Comparison of ENCODE assay signal across 20 cellular contexts in genomic region chr15:85464471-85464870, GRCh38.
DNase-seq lines count a peak whose midpoint lies in the region; ATAC-seq and TF ChIP-seq lines count a peak whose summit lies in the region.
"Had no signal": no experiment of that assay in that cellular context is flagged by ENCODE, and none has a peak within 500 bp of the region (broad histone marks: within the 10 kb centered on the region; RNA-seq: fewer than 3 reads in every experiment).

No MANE protein-coding gene starts in this region.

- H3K4me3 ChIP-seq in endodermal cell (ENCODE audit: low read length), result no peak overlapping the region
- H3K4me3 ChIP-seq: BLaER1 had no signal

- no peak for TF ChIP-seq CTCF in endodermal cell (conservative IDR thresholded peaks at IDR 0.05)

- ATAC-seq in activated naive CD8-positive, alpha-beta T cell treated with anti-CD3 and anti-CD28 coated beads, Interleukin-2, amount 50 U/mL, for 24 hours, result no peak
- ATAC-seq in memory B cell (ENCODE audit: low read depth) (no peak), left colon (no peak)
- ATAC-seq in stimulated activated naive B cell treated with anti-CD40 and anti-IgM and Interleukin-4, amounts not matched to agents 10 μg/mL and 1 μg/mL and 100 μg/mL, for 72 hours (replicated peaks), result no peak
- ATAC-seq: CD8-positive, alpha-beta T cell had no signal

- peaks cover 3% of the 10 kb centered on the region for H3K36me3 Mint-ChIP-seq in activated naive CD8-positive, alpha-beta T cell
- peaks cover 9% of the 10 kb centered on the region for H3K36me3 Mint-ChIP-seq in activated naive CD8-positive, alpha-beta T cell treated with anti-CD3 and anti-CD28 coated beads, Interleukin-2, amount 50 U/mL, for 24 hours (ENCODE audit: low read depth)
- H3K36me3 Mint-ChIP-seq in endodermal cell (ENCODE audit: low read depth) (peaks cover 11% of the 10 kb centered on the region), memory B cell (peaks cover 9% of the 10 kb centered on the region)
- peaks cover 0 to 15% of the 10 kb centered on the region in 2 donors for H3K36me3 Mint-ChIP-seq in stimulated activated naive B cell treated with anti-CD40 and anti-IgM and Interleukin-4, amounts not matched to agents 10 μg/mL and 1 μg/mL and 100 μg/mL, for 72 hours

- peaks cover 12% of the 10 kb centered on the region for H3K36me3 ChIP-seq in endodermal cell (ENCODE audit: control insufficient read depth, insufficient read depth, low read length)

- H3K9ac ChIP-seq in endodermal cell (ENCODE audit: extremely low read depth, low read length, poor library complexity, severe bottlenecking), result no peak overlapping the region
- H3K9ac ChIP-seq: BLaER1 had no signal

- no peaks in the 10 kb centered on the region for H3K27me3 Mint-ChIP-seq in activated naive CD8-positive, alpha-beta T cell
- H3K27me3 Mint-ChIP-seq in activated naive CD8-positive, alpha-beta T cell treated with anti-CD3 and anti-CD28 coated beads, Interleukin-2, amount 50 U/mL, for 24 hours, result no peaks in the 10 kb centered on the region
- H3K27me3 Mint-ChIP-seq in endodermal cell (ENCODE audit: insufficient read depth), result no peaks in the 10 kb centered on the region
- H3K27me3 Mint-ChIP-seq in memory B cell, result no peaks in the 10 kb centered on the region
- H3K27me3 Mint-ChIP-seq in stimulated activated naive B cell treated with anti-CD40 and anti-IgM and Interleukin-4, amounts not matched to agents 10 μg/mL and 1 μg/mL and 100 μg/mL, for 72 hours, result no peaks in the 10 kb centered on the region

- 96 to 100% methylated on average over 1 to 3 of the region's 3 CpGs for WGBS in endodermal cell (ENCODE audit: insufficient coverage in 1 of 2, insufficient read length in 1 of 2), 2 experiments

- H3K27me3 ChIP-seq in endodermal cell (ENCODE audit: control insufficient read depth, insufficient read depth, low read length, poor library complexity, severe bottlenecking), result no peaks in the 10 kb centered on the region
- H3K27me3 ChIP-seq: BLaER1 had no signal

- peaks cover 66% of the 10 kb centered on the region for H3K4me1 Mint-ChIP-seq in activated naive CD8-positive, alpha-beta T cell (ENCODE audit: low read depth)
- peaks cover 62% of the 10 kb centered on the region for H3K4me1 Mint-ChIP-seq in activated naive CD8-positive, alpha-beta T cell treated with anti-CD3 and anti-CD28 coated beads, Interleukin-2, amount 50 U/mL, for 24 hours
- H3K4me1 Mint-ChIP-seq in endodermal cell (peaks cover 34% of the 10 kb centered on the region), memory B cell (peaks cover 58% of the 10 kb centered on the region)
- H3K4me1 Mint-ChIP-seq in stimulated activated naive B cell treated with anti-CD40 and anti-IgM and Interleukin-4, amounts not matched to agents 10 μg/mL and 1 μg/mL and 100 μg/mL, for 72 hours, result peaks cover 52 to 75% of the 10 kb centered on the region in 2 donors

- no peaks in the 10 kb centered on the region for H3K9me3 Mint-ChIP-seq in activated naive CD8-positive, alpha-beta T cell (ENCODE audit: low read depth)
- H3K9me3 Mint-ChIP-seq in activated naive CD8-positive, alpha-beta T cell treated with anti-CD3 and anti-CD28 coated beads, Interleukin-2, amount 50 U/mL, for 24 hours, result no peaks in the 10 kb centered on the region
- H3K9me3 Mint-ChIP-seq in endodermal cell, result peaks cover 2% of the 10 kb centered on the region
- no peaks in the 10 kb centered on the region for H3K9me3 Mint-ChIP-seq in memory B cell
- H3K9me3 Mint-ChIP-seq in stimulated activated naive B cell treated with anti-CD40 and anti-IgM and Interleukin-4, amounts not matched to agents 10 μg/mL and 1 μg/mL and 100 μg/mL, for 72 hours, result no peaks in the 10 kb centered on the region
- H3K9me3 Mint-ChIP-seq: CD8-positive, alpha-beta T cell; H9 had no signal

- intact Hi-C loops in left colon (cut with DNase I, micrococcal nuclease), result no loop called here

- DNase-seq in activated naive CD8-positive, alpha-beta T cell treated with anti-CD3 and anti-CD28 coated beads, Interleukin-2, amount 50 U/mL, for 24 hours, result no peak
- DNase-seq in endodermal cell (no peak), memory B cell (ENCODE audit: low spot score in 2 of 2) (no peak), COR-L47 (lab: John Stamatoyannopoulos, UW) (no peak), left colon (no peak), NCI-H2227 treated with DMSO at 0.1 percent for 48 hours (lab: John Stamatoyannopoulos, UW) (no peak)
- DNase-seq in stimulated activated naive B cell treated with anti-CD40 and anti-IgM and Interleukin-4, amounts not matched to agents 10 μg/mL and 1 μg/mL and 100 μg/mL, for 72 hours, result no peak
- DNase-seq: 8988T; CD8-positive, alpha-beta T cell; DMS79 treated with DMSO at 0.1 percent for 48 hours; H9; IMR-90; MM.1S; NCI-H1092 treated with DMSO at 0.1 percent for 48 hours; NCI-H2081 treated with DMSO at 0.1 percent for 48 hours; NCI-H510A treated with DMSO at 0.1 percent for 48 hours; NCI-H82; SHP77 had no signal

- H3K4me3 Mint-ChIP-seq in activated naive CD8-positive, alpha-beta T cell, result no peak overlapping the region
- H3K4me3 Mint-ChIP-seq in activated naive CD8-positive, alpha-beta T cell treated with anti-CD3 and anti-CD28 coated beads, Interleukin-2, amount 50 U/mL, for 24 hours, result no peak overlapping the region
- H3K4me3 Mint-ChIP-seq in endodermal cell (no peak overlapping the region), memory B cell (no peak overlapping the region)
- H3K4me3 Mint-ChIP-seq in stimulated activated naive B cell treated with anti-CD40 and anti-IgM and Interleukin-4, amounts not matched to agents 10 μg/mL and 1 μg/mL and 100 μg/mL, for 72 hours, result no peak overlapping the region
- H3K4me3 Mint-ChIP-seq: CD8-positive, alpha-beta T cell; H9 had no signal

- peak overlapping the region; percentile 96 for H3K27ac ChIP-seq in endodermal cell (ENCODE audit: low read depth, low read length)
- H3K27ac ChIP-seq: BLaER1 had no signal

- H3K9me3 ChIP-seq in endodermal cell (ENCODE audit: control insufficient read depth, low read length), result no peaks in the 10 kb centered on the region

- peak overlapping the region; percentile 73 for H3K27ac Mint-ChIP-seq in activated naive CD8-positive, alpha-beta T cell
- H3K27ac Mint-ChIP-seq in activated naive CD8-positive, alpha-beta T cell treated with anti-CD3 and anti-CD28 coated beads, Interleukin-2, amount 50 U/mL, for 24 hours, result no peak overlapping the region
- no peak overlapping the region for H3K27ac Mint-ChIP-seq in endodermal cell
- peak overlapping the region; percentile 52 for H3K27ac Mint-ChIP-seq in memory B cell
- H3K27ac Mint-ChIP-seq in stimulated activated naive B cell treated with anti-CD40 and anti-IgM and Interleukin-4, amounts not matched to agents 10 μg/mL and 1 μg/mL and 100 μg/mL, for 72 hours, result peak overlapping the region; percentile 86
- H3K27ac Mint-ChIP-seq: CD8-positive, alpha-beta T cell; H9 had no signal

- H3K4me1 ChIP-seq in endodermal cell (ENCODE audit: control insufficient read depth, insufficient read depth, low read length), result peaks cover 8% of the 10 kb centered on the region

Comparison
In these comparisons a context has a peak if more than half of its experiments do, and no peak if none do; other contexts are left out.
1. H3K27ac Mint-ChIP-seq: peak in activated naive CD8-positive, alpha-beta T cell (single experiment), memory B cell (single experiment) and stimulated activated naive B cell treated with anti-CD40 and anti-IgM and Interleukin-4, amounts not matched to agents 10 μg/mL and 1 μg/mL and 100 μg/mL, for 72 hours (single experiment); none in activated naive CD8-positive, alpha-beta T cell treated with anti-CD3 and anti-CD28 coated beads, Interleukin-2, amount 50 U/mL, for 24 hours (single experiment) and endodermal cell (single experiment).